Comparison of ENCODE assay signal across 8 cellular contexts in the genomic region with DNA sequence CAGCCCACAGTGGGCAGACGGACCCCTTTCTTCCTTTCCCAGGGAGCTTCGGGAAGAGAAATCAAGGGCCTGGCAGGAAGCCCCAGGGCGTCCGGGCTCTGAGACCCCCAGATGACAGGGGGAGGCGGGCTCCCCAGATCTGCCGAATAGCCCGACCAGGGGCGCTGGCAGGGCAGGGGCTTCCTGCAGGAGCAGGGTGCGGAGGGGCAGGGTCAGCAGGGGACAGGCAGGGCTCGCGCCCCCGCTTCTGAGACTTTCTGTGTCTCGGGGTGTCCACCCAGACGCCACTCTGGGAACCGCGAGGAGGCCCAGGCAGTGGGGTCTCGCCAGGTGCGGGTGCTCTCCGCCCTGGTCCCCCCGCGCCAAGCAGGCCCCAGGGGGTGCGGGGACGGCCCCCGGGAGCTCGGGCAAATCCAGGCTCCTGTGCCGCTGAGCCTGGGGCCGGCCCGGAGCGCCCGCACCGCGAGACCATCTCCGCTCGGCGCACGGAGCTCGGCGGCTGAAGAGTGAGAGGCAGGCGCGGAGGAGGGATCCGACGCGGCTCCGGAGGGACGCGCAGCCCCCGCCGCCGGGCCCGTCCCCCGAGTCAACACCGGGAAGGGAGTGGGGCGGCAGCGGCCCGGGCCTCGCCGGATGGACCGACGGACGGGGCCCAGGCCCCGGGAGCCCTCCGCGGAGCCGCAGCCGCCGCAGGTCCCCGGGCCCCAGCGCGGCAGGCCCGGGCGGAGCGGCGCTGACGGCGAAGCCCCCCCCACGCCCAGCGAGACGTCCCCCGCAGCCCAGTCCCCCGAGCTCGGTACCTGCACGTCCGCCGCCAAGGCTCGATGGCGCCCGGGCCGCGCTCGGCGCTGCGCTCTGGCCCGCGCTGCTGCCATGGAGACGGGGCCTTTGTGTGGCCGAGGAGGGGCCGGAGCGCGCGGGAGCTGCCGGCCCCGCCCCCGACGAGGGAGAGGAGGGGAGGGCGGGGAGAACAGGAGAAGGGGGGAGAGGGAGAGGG. TPM values are rescaled to one million over a fixed set of nuclear protein-coding genes. Genes with fewer than 3 reads are reported as not detected.
DNase-seq lines count a peak whose midpoint lies in the region; ATAC-seq and TF ChIP-seq lines count a peak whose summit lies in the region.

A gene with protein sequence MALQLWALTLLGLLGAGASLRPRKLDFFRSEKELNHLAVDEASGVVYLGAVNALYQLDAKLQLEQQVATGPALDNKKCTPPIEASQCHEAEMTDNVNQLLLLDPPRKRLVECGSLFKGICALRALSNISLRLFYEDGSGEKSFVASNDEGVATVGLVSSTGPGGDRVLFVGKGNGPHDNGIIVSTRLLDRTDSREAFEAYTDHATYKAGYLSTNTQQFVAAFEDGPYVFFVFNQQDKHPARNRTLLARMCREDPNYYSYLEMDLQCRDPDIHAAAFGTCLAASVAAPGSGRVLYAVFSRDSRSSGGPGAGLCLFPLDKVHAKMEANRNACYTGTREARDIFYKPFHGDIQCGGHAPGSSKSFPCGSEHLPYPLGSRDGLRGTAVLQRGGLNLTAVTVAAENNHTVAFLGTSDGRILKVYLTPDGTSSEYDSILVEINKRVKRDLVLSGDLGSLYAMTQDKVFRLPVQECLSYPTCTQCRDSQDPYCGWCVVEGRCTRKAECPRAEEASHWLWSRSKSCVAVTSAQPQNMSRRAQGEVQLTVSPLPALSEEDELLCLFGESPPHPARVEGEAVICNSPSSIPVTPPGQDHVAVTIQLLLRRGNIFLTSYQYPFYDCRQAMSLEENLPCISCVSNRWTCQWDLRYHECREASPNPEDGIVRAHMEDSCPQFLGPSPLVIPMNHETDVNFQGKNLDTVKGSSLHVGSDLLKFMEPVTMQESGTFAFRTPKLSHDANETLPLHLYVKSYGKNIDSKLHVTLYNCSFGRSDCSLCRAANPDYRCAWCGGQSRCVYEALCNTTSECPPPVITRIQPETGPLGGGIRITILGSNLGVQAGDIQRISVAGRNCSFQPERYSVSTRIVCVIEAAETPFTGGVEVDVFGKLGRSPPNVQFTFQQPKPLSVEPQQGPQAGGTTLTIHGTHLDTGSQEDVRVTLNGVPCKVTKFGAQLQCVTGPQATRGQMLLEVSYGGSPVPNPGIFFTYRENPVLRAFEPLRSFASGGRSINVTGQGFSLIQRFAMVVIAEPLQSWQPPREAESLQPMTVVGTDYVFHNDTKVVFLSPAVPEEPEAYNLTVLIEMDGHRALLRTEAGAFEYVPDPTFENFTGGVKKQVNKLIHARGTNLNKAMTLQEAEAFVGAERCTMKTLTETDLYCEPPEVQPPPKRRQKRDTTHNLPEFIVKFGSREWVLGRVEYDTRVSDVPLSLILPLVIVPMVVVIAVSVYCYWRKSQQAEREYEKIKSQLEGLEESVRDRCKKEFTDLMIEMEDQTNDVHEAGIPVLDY (N-terminal part only) (minus strand): TSS at position 894 of the 997 bp plus-strand sequence. CDS start 17,062 bp downstream, outside the sequence.

- H3K4me1 ChIP-seq in HAP-1 (peaks cover 13% of the 10 kb centered on the region), esophagus muscularis mucosa (peaks cover 56 to 74% (median 70%) of the 10 kb centered on the region in 4 donors), transverse colon (peaks cover 39 to 65% (median 55%) of the 10 kb centered on the region in 4 donors)

- ATAC-seq in HG03378 (IDR thresholded peaks at IDR 0.05; ENCODE audit: unreplicated experiment): no peak

- WGBS in esophagus muscularis mucosa: 0% methylated on average over 10 of the region's 105 CpGs
- WGBS in transverse colon (ENCODE audit: low coverage in 1 of 2), 2 donors: 1% methylated on average over 27 of the region's 105 CpGs; no CpG with 5 or more reads in 1 of the 2 donors

- intact Hi-C loops in esophagus muscularis mucosa (cut with DNase I): no loop called here
- intact Hi-C loops in transverse colon (cut with DNase I; ENCODE audit: low total_unique reads): no loop called here

- in situ Hi-C loops in HAP-1 (cut with MboI; ENCODE audit: low sequenced_read_pairs): no loop called here
- in situ Hi-C loops in transverse colon (cut with MboI; ENCODE audit: low pct_ligation_motif_present in 1 of 4, low pct_unique_long_range_greater_than_20kb in 1 of 4, low sequenced_read_pairs in 3 of 4): no loop called here

- TF ChIP-seq EP300 in esophagus muscularis mucosa (IDR thresholded peaks at IDR 0.05) (no peak), transverse colon (IDR thresholded peaks at IDR 0.05; ENCODE audit: low read depth) (no peak)

- TF ChIP-seq POLR2A in esophagus muscularis mucosa (IDR thresholded peaks at IDR 0.05; ENCODE audit: low read depth) (no peak), transverse colon (IDR thresholded peaks at IDR 0.05) (peak; percentile 43)

- no peaks in the 10 kb centered on the region for H3K9me3 ChIP-seq in HAP-1
- no peaks in the 10 kb centered on the region for H3K9me3 ChIP-seq in esophagus muscularis mucosa
- no peaks in the 10 kb centered on the region for H3K9me3 ChIP-seq in transverse colon

- DNase-seq in D341Med (ENCODE audit: low spot score): peak; percentile 92
- DNase-seq in HAP-1 (ENCODE audit: low spot score in 2 of 2): peak; percentile 85 to 90
- peak; percentile 78 for DNase-seq in NCI-H345 (lab: John Stamatoyannopoulos, UW)
- peak; percentile 52 for DNase-seq in activated CD4-positive, CD25-positive, alpha-beta regulatory T cell treated with anti-CD3 and anti-CD28 coated beads, Interleukin-2, amount 50 U/mL, for 72 hours
- no peak for DNase-seq in esophagus muscularis mucosa (ENCODE audit: extremely low spot score)
- DNase-seq in middle frontal gyrus (ENCODE audit: extremely low spot score, low spot score): peak; percentile 81
- peak; percentile 85 for DNase-seq in transverse colon

- TF ChIP-seq CTCF in esophagus muscularis mucosa (IDR thresholded peaks at IDR 0.05) (no peak), transverse colon (IDR thresholded peaks at IDR 0.05) (no peak)

- H3K4me3 ChIP-seq in HAP-1 (peak within 1 kb of the TSS; percentile 66), esophagus muscularis mucosa (peak within 1 kb of the TSS; percentile 91 to 98 (median 94)), transverse colon (peak within 1 kb of the TSS; percentile 48 to 97 (median 93))

- no peaks in the 10 kb centered on the region for H3K27me3 ChIP-seq in HAP-1 (ENCODE audit: low read depth)
- no peaks in the 10 kb centered on the region for H3K27me3 ChIP-seq in esophagus muscularis mucosa
- H3K27me3 ChIP-seq in transverse colon: no peaks in the 10 kb centered on the region

- H3K27ac ChIP-seq in esophagus muscularis mucosa (replicated peaks in 1 of 4) (peak within 1 kb of the TSS; percentile 87 to 93 (median 91)), transverse colon (peak within 1 kb of the TSS; percentile 92 to 97 (median 95))

- H3K36me3 ChIP-seq in HAP-1 (replicated peaks) (peaks cover 4% of the 10 kb centered on the region; the same call in 1 of the 2 replicates), esophagus muscularis mucosa (peaks cover 0 to 5% (median 0%) of the 10 kb centered on the region in 4 donors), transverse colon (no peaks in the 10 kb centered on the region)

RNA-seq across cellular contexts. Expression of the gene that starts here (rescaled TPM):
- 100 to 1,000 TPM; 115 to 218 (median 154) TPM for total RNA-seq in esophagus muscularis mucosa
- total RNA-seq in transverse colon: 100 to 1,000 TPM; 305 to 880 (median 460) TPM
